Comparison of ENCODE assay signal across 9 cellular contexts in the genomic region with DNA sequence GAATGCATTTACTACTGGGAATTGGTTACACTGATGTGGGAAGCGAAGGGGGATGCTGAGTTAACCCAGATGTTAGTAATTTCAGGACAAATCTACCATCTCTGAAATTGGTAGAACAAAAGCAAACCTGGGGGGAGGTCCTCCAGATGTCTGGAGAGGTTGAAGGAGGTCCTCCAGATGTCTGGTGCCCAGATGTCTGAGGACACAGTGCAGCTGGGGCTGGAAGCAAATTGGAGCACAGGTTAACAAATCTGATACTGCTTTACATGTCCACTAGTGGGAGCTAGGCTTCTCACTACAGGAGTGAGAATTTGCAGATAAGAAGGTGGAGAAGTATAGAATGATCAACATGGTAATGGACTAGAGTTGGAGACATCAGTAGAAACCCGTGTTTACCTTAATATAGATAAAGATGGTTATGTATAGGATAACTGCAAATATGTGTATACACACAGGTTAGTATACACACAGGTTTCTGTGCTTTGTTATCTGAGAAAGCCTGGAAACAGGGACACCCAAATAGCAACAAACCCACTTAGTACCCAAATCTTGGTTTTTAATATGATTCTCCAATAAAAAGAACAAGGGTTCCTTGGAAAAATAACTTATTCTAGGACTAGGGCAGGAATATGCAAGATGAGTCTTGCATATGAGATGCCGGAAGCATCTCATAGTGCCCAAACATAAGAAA.
DNase-seq lines count a peak whose midpoint lies in the region; ATAC-seq and TF ChIP-seq lines count a peak whose summit lies in the region.
"Had no signal": no experiment of that assay in that cellular context is flagged by ENCODE, and none has a peak within 500 bp of the region (broad histone marks: within the 10 kb centered on the region; RNA-seq: fewer than 3 reads in every experiment).

No MANE protein-coding gene starts in this region.

- H3K4me1 ChIP-seq in right lobe of liver = no peaks in the 10 kb centered on the region

- no peaks in the 10 kb centered on the region for H3K36me3 ChIP-seq in right lobe of liver

- no peaks in the 10 kb centered on the region for H3K9me3 ChIP-seq in right lobe of liver

- no peak overlapping the region for H3K4me3 ChIP-seq in right lobe of liver

- 55% methylated on average over 3 of the region's 3 CpGs for WGBS in right lobe of liver (ENCODE audit: insufficient coverage, low coverage, low lambda C conversion rate, missing lambda C conversion rate)

- TF ChIP-seq CTCF in GM12872 (IDR thresholded peaks at IDR 0.05; ENCODE audit: insufficient read depth, low read depth, low read length) (peak; percentile 62), right lobe of liver (IDR thresholded peaks at IDR 0.05) (peak; percentile 24 to 50 (median 32)), CD14-positive monocyte (IDR thresholded peaks at IDR 0.05) (no peak)

- no peak for TF ChIP-seq POLR2A in right lobe of liver (IDR thresholded peaks at IDR 0.05)

- H3K9me3 Mint-ChIP-seq in CD14-positive monocyte = no peaks in the 10 kb centered on the region
- H3K9me3 Mint-ChIP-seq in activated T-cell treated with anti-CD3 and anti-CD28 coated beads, Interleukin-2, amount 50 U/mL, for 24 hours = no peaks in the 10 kb centered on the region

- intact Hi-C loops in right lobe of liver (cut with DNase I) = no loop called here
- intact Hi-C loops in CD14-positive monocyte (cut with micrococcal nuclease) = no loop called here

- H3K4me1 Mint-ChIP-seq in CD14-positive monocyte = no peaks in the 10 kb centered on the region
- no peaks in the 10 kb centered on the region for H3K4me1 Mint-ChIP-seq in activated T-cell treated with anti-CD3 and anti-CD28 coated beads, Interleukin-2, amount 50 U/mL, for 24 hours (ENCODE audit: low read depth)

- H3K4me3 Mint-ChIP-seq in CD14-positive monocyte = no peak overlapping the region
- H3K4me3 Mint-ChIP-seq in activated T-cell treated with anti-CD3 and anti-CD28 coated beads, Interleukin-2, amount 50 U/mL, for 24 hours = no peak overlapping the region

- no peaks in the 10 kb centered on the region for H3K27me3 ChIP-seq in right lobe of liver

- DNase-seq in SK-N-DZ (ENCODE audit: low spot score) (peak; percentile 17), right lobe of liver (no peak), CD14-positive monocyte (ENCODE audit: low spot score) (no peak)
- no peak for DNase-seq in activated T-cell treated with anti-CD3 and anti-CD28 coated beads, Interleukin-2, amount 50 U/mL, for 24 hours
- DNase-seq: stimulated activated naive CD4-positive, alpha-beta T cell treated with Interleukin-2 at 50 U/mL for 16 hours had no signal

- H3K36me3 Mint-ChIP-seq in CD14-positive monocyte = no peaks in the 10 kb centered on the region
- no peaks in the 10 kb centered on the region for H3K36me3 Mint-ChIP-seq in activated T-cell treated with anti-CD3 and anti-CD28 coated beads, Interleukin-2, amount 50 U/mL, for 24 hours (ENCODE audit: low read depth)

- H3K27ac Mint-ChIP-seq in CD14-positive monocyte = no peak overlapping the region
- H3K27ac Mint-ChIP-seq in activated T-cell treated with anti-CD3 and anti-CD28 coated beads, Interleukin-2, amount 50 U/mL, for 24 hours = no peak overlapping the region

- peak; percentile 55 for ATAC-seq in HG02759 (IDR thresholded peaks at IDR 0.05; ENCODE audit: unreplicated experiment)
- ATAC-seq in right lobe of liver = peak; percentile 44 to 66 (median 64)
- no peak for ATAC-seq in HG03039 (IDR thresholded peaks at IDR 0.05; ENCODE audit: unreplicated experiment)
- no peak for ATAC-seq in HG03280 (IDR thresholded peaks at IDR 0.05; ENCODE audit: unreplicated experiment)

- peaks cover 0 to 2% (median 1%) of the 10 kb centered on the region in 3 donors for H3K27me3 Mint-ChIP-seq in CD14-positive monocyte (ENCODE audit: low read depth in 3 of 3)
- no peaks in the 10 kb centered on the region for H3K27me3 Mint-ChIP-seq in activated T-cell treated with anti-CD3 and anti-CD28 coated beads, Interleukin-2, amount 50 U/mL, for 24 hours

- H3K27ac ChIP-seq in right lobe of liver = no peak overlapping the region

Comparison
In these comparisons a context has a peak if more than half of its experiments do, and no peak if none do; other contexts are left out.
1. ATAC-seq: peak in HG02759 (single experiment) and right lobe of liver (4 of 4); none in HG03039 (single experiment) and HG03280 (single experiment).